8 cellular contexts compared by ENCODE assay signal in the genomic region with DNA sequence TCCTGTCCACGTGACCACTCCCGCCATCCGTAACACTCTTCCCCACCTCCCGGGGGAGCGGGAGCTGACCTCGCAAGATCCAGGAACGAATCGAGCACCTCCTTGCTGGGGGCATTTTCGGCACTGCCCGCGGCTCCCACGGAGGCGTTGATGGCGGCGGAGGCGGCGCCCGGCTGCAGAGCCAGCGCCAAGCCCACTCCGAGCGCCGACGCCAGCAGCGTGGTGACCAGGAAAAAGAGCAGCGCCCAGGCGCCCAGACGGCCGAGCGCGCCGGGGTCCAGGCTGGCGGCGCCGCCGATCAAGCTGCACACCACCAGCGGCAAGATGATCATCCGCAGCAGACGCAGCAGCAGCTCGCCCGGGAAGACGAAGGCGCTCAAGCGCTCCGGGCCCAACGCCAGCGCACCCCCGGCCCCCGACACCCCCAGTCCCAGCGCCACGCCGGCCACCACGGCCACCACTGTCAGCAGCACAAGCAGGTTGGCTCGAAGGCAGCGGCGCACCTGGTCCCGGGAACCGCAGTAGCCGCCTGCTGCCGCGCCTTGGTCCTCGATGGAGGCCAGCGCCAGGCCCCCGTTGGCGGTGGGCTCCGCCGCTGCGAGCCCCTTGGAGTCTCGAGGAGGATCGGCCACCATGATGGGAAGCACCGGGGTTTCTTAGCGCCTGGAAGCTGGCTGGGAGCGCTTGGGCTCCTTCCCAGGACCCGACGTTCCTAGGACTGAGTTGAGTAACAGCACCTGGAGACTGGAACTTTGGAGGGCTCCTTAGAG. TPM values are rescaled to one million over a fixed set of nuclear protein-coding genes. Genes with fewer than 3 reads are reported as not detected.
DNase-seq lines count a peak whose midpoint lies in the region; ATAC-seq and TF ChIP-seq lines count a peak whose summit lies in the region.

No MANE protein-coding gene starts in this region.

- TF ChIP-seq CTCF in A673 (conservative IDR thresholded peaks at IDR 0.05; ENCODE audit: low read depth, low read length): no peak
- no peak for TF ChIP-seq CTCF in Peyer's patch (IDR thresholded peaks at IDR 0.05)
- TF ChIP-seq CTCF in left ventricle myocardium inferior (IDR thresholded peaks at IDR 0.05; ENCODE audit: borderline replicate concordance): no peak

- in situ Hi-C loops in GM23248 (cut with MboI): no loop called here

- peak overlapping the region; percentile 91 for H3K4me3 Mint-ChIP-seq in activated naive CD8-positive, alpha-beta T cell treated with anti-CD3 and anti-CD28 coated beads, Interleukin-2, amount 10 ng/mL, durations not matched to agents 7 days and 5 days

- TF ChIP-seq POLR2A in Peyer's patch (IDR thresholded peaks at IDR 0.05): peak; percentile 11 to 15

- peaks cover 26% of the 10 kb centered on the region for H3K4me1 ChIP-seq in A673 (ENCODE audit: insufficient read depth, low read length, poor library complexity, severe bottlenecking)
- peaks cover 24% of the 10 kb centered on the region for H3K4me1 ChIP-seq in GM23248 (ENCODE audit: insufficient read depth)
- peaks cover 0 to 33% (median 16%) of the 10 kb centered on the region in 4 donors for H3K4me1 ChIP-seq in Peyer's patch
- H3K4me1 ChIP-seq in left ventricle myocardium inferior: peaks cover 52% of the 10 kb centered on the region
- H3K4me1 ChIP-seq in rectal smooth muscle tissue (ENCODE audit: control insufficient read depth, insufficient read depth, low read length): peaks cover 6% of the 10 kb centered on the region

- no peak overlapping the region for H2AFZ ChIP-seq in GM23248

- H3F3A ChIP-seq in GM23248 (ENCODE audit: insufficient read depth): peaks cover 42% of the 10 kb centered on the region

- peaks cover 39% of the 10 kb centered on the region for H3K36me3 Mint-ChIP-seq in activated naive CD8-positive, alpha-beta T cell treated with anti-CD3 and anti-CD28 coated beads, Interleukin-2, amount 10 ng/mL, durations not matched to agents 7 days and 5 days

- peak overlapping the region; percentile 90 for H3K4me2 ChIP-seq in GM23248 (ENCODE audit: unreplicated experiment)

- POLR2A ChIA-PET in A673 (lab: Charles Lee; ENCODE audit: low non-redundant PET): interaction anchor here (0.5 to 0.6 kb wide), 3 partner anchors 27 to 249 kb away, joined by 3 to 7 read pairs (median 3); no protein-coding TSS in a partner anchor
- POLR2A ChIA-PET in activated naive CD8-positive, alpha-beta T cell treated with anti-CD3 and anti-CD28 coated beads, Interleukin-2, amount 10 ng/mL, durations not matched to agents 7 days and 5 days (lab: Charles Lee): interaction anchor here (0.6 to 6.2 kb wide), 19 partner anchors 9 to 371 kb away, joined by 3 to 160 read pairs (median 5); a partner anchor contains a TSS

- H3K4me3 ChIP-seq in A673 (ENCODE audit: low read depth, low read length, poor library complexity, severe bottlenecking) (peak overlapping the region; percentile 99), GM23248 (peak overlapping the region; percentile 94), Peyer's patch (peak overlapping the region; percentile 82 to 90 (median 86)), left ventricle myocardium inferior (peak overlapping the region; percentile 70), rectal smooth muscle tissue (ENCODE audit: low read length) (peak overlapping the region; percentile 58)

- BruUV-seq in A673 (replicated peaks; lab: Mats Ljungman, UMichigan): no TSS peak

- intact Hi-C loops in A673 (cut with micrococcal nuclease; ENCODE audit: unreplicated experiment): loop anchor here (5.0 to 10.0 kb wide), 3 partner anchors 65 to 345 kb away; a partner anchor contains a TSS
- intact Hi-C loops in left ventricle myocardium inferior (cut with micrococcal nuclease): no loop called here

- peak overlapping the region; percentile 92 for H3K27ac Mint-ChIP-seq in activated naive CD8-positive, alpha-beta T cell treated with anti-CD3 and anti-CD28 coated beads, Interleukin-2, amount 10 ng/mL, durations not matched to agents 7 days and 5 days

- H4K20me1 ChIP-seq in GM23248 (ENCODE audit: insufficient read depth): no peaks in the 10 kb centered on the region

- peaks cover 27% of the 10 kb centered on the region for H3K36me3 ChIP-seq in A673 (ENCODE audit: insufficient read depth, low read length, poor library complexity, severe bottlenecking)
- peaks cover 7% of the 10 kb centered on the region; the same call in 1 of the 2 replicates for H3K36me3 ChIP-seq in GM23248 (ENCODE audit: low read depth)
- peaks cover 0 to 11% (median 0%) of the 10 kb centered on the region in 3 donors for H3K36me3 ChIP-seq in Peyer's patch
- H3K36me3 ChIP-seq in left ventricle myocardium inferior: no peaks in the 10 kb centered on the region
- no peaks in the 10 kb centered on the region for H3K36me3 ChIP-seq in rectal smooth muscle tissue (ENCODE audit: control insufficient read depth, insufficient read depth, low read length)

- peaks cover 70% of the 10 kb centered on the region for H3K79me2 ChIP-seq in GM23248 (ENCODE audit: insufficient read depth)

- CTCF ChIA-PET in A673 (lab: Charles Lee): interaction anchor here (0.6 kb wide), 1 partner anchor 459 kb away, joined by 3 read pairs; no protein-coding TSS in a partner anchor

- H3K9me3 Mint-ChIP-seq in activated naive CD8-positive, alpha-beta T cell treated with anti-CD3 and anti-CD28 coated beads, Interleukin-2, amount 10 ng/mL, durations not matched to agents 7 days and 5 days: no peaks in the 10 kb centered on the region

- peaks cover 2% of the 10 kb centered on the region for H3K27me3 Mint-ChIP-seq in activated naive CD8-positive, alpha-beta T cell treated with anti-CD3 and anti-CD28 coated beads, Interleukin-2, amount 10 ng/mL, durations not matched to agents 7 days and 5 days

- H3K9me3 ChIP-seq in A673 (ENCODE audit: low read depth, low read length, poor library complexity, severe bottlenecking) (no peaks in the 10 kb centered on the region), GM23248 (ENCODE audit: low read depth) (no peaks in the 10 kb centered on the region), Peyer's patch (no peaks in the 10 kb centered on the region), left ventricle myocardium inferior (replicated peaks) (no peaks in the 10 kb centered on the region)

- no peaks in the 10 kb centered on the region for H3K9me2 ChIP-seq in GM23248 (ENCODE audit: insufficient read depth)

- H3K27ac ChIP-seq in A673 (ENCODE audit: low read depth, low read length, poor library complexity, severe bottlenecking) (peak overlapping the region; percentile 92), GM23248 (peak overlapping the region; percentile 95), Peyer's patch (peak overlapping the region; percentile 80 to 96 (median 86)), left ventricle myocardium inferior (replicated peaks) (peak overlapping the region; percentile 87), rectal smooth muscle tissue (ENCODE audit: low read depth, low read length) (peak overlapping the region; percentile 76)

- ATAC-seq in activated naive CD8-positive, alpha-beta T cell treated with anti-CD3 and anti-CD28 coated beads, Interleukin-2, amount 10 ng/mL, durations not matched to agents 7 days and 5 days (ENCODE audit: low read depth): no peak
- no peak for ATAC-seq in HG02763 (IDR thresholded peaks at IDR 0.05; ENCODE audit: unreplicated experiment)

- peaks cover 61% of the 10 kb centered on the region for H3K4me1 Mint-ChIP-seq in activated naive CD8-positive, alpha-beta T cell treated with anti-CD3 and anti-CD28 coated beads, Interleukin-2, amount 10 ng/mL, durations not matched to agents 7 days and 5 days

- H3K27me3 ChIP-seq in A673 (replicated peaks; ENCODE audit: insufficient read depth, low read depth, low read length, poor library complexity) (no peaks in the 10 kb centered on the region), GM23248 (replicated peaks; ENCODE audit: insufficient read depth) (no peaks in the 10 kb centered on the region), Peyer's patch (no peaks in the 10 kb centered on the region), left ventricle myocardium inferior (ENCODE audit: low read depth) (peaks cover 6% of the 10 kb centered on the region), rectal smooth muscle tissue (ENCODE audit: control insufficient read depth, insufficient read depth, low read length) (no peaks in the 10 kb centered on the region)

- H3K9ac ChIP-seq in GM23248 (peak overlapping the region; percentile 99), rectal smooth muscle tissue (ENCODE audit: low read length) (peak overlapping the region; percentile 57)

- DNase-seq in A673 (ENCODE audit: low spot score): peak; percentile 77
- DNase-seq in GM23248: peak; percentile 84
- peak; percentile 38 to 74 (median 70) for DNase-seq in Peyer's patch
- peak; percentile 69 for DNase-seq in activated naive CD8-positive, alpha-beta T cell treated with anti-CD3 and anti-CD28 coated beads, Interleukin-2, amount 10 ng/mL, durations not matched to agents 7 days and 5 days
- peak; percentile 65 for DNase-seq in left ventricle myocardium inferior
- no peak for DNase-seq in COR-L47 (lab: John Stamatoyannopoulos, UW)

- WGBS in GM23248 (ENCODE audit: low coverage in 1 of 2, low lambda C conversion rate in 2 of 2, missing lambda C conversion rate in 2 of 2), 2 experiments: 0 to 2% methylated on average over 62 to 63 of the region's 74 CpGs

RNA-seq across cellular contexts. Expression of a gene that starts 0.9 kb away (rescaled TPM):
- total RNA-seq in A673 (2021) (283 and 295 TPM in 2 replicates), Peyer's patch (10 to 100 TPM; 19.8 to 34.7 (median 31.2) TPM), left ventricle myocardium inferior (5.9 TPM)
- total RNA-seq in GM23248 (2014; rRNA removed; shearing (Covaris generic)): 426 and 456 TPM in 2 replicates
- 367 and 393 TPM in 2 replicates for polyA plus RNA-seq in GM23248 (2016; fragmentation: Nextera tagmentation; extraction: Ambion mirVana)
- 100 to 1,000 TPM; 121 to 127 TPM for total RNA-seq in activated naive CD8-positive, alpha-beta T cell treated with anti-CD3 and anti-CD28 coated beads, Interleukin-2, amount 10 ng/mL, durations not matched to agents 7 days and 5 days

RNA-seq across cellular contexts. Expression of a gene that starts 41.3 kb away (rescaled TPM):
- total RNA-seq in A673 (2021) (134 and 157 TPM in 2 replicates), Peyer's patch (100 to 1,000 TPM in 3 of 4 donors, 10 to 100 TPM in 1; 80.9 to 146 (median 116) TPM), left ventricle myocardium inferior (52.7 TPM)
- total RNA-seq in GM23248 (2014; rRNA removed; shearing (Covaris generic)): 75.7 and 114 TPM in 2 replicates
- polyA plus RNA-seq in GM23248 (2016; fragmentation: Nextera tagmentation; extraction: Ambion mirVana): 44.4 and 45.9 TPM in 2 replicates
- 10 to 100 TPM; 79.2 to 87.5 TPM for total RNA-seq in activated naive CD8-positive, alpha-beta T cell treated with anti-CD3 and anti-CD28 coated beads, Interleukin-2, amount 10 ng/mL, durations not matched to agents 7 days and 5 days

RNA-seq across cellular contexts. Expression of a gene that starts 41.7 kb away (rescaled TPM):
- total RNA-seq in A673 (2021) (23.6 and 26.1 TPM in 2 replicates), Peyer's patch (10 to 100 TPM in 3 of 4 donors, 1 to 10 TPM in 1; 9.1 to 18.6 (median 15.3) TPM), left ventricle myocardium inferior (15.6 TPM)
- total RNA-seq in GM23248 (2014; rRNA removed; shearing (Covaris generic)): 32.1 and 41.5 TPM in 2 replicates
- 12.4 and 15.0 TPM in 2 replicates for polyA plus RNA-seq in GM23248 (2016; fragmentation: Nextera tagmentation; extraction: Ambion mirVana)
- 10 to 100 TPM; 17.8 to 18.1 TPM for total RNA-seq in activated naive CD8-positive, alpha-beta T cell treated with anti-CD3 and anti-CD28 coated beads, Interleukin-2, amount 10 ng/mL, durations not matched to agents 7 days and 5 days
